In genomic region chr14:74908861-74909341, GRCh38 we compare ENCODE assay signal across 25 cellular contexts. TPM values are rescaled to one million over a fixed set of nuclear protein-coding genes. Genes with fewer than 3 reads are reported as not detected.
"Had no signal": no experiment of that assay in that cellular context is flagged by ENCODE, and none has a peak within 500 bp of the region (broad histone marks: within the 10 kb centered on the region; RNA-seq: fewer than 3 reads in every experiment).

No MANE protein-coding gene starts in this region.

- H3K27ac ChIP-seq: epithelial cell of prostate, esophagus squamous epithelium, ovary, prostate gland, suprapubic skin, tibial artery had no signal

- H3K36me3 Mint-ChIP-seq: activated naive CD4-positive, alpha-beta T cell treated with anti-CD3 and anti-CD28 coated beads, Interleukin-2, amount 50 U/mL, for 72 hours had no signal

- H3K27me3 ChIP-seq: breast epithelium, esophagus squamous epithelium, ovary, suprapubic skin, tibial artery had no signal

- H3K27ac Mint-ChIP-seq: activated CD4-positive, alpha-beta memory T cell treated with anti-CD3 and anti-CD28 coated beads, Interleukin-2, amount 10 ng/mL, durations not matched to agents 7 days and 5 days; activated CD4-positive, alpha-beta T cell treated with anti-CD3 and anti-CD28 coated beads, Interleukin-2, amount 10 ng/mL, durations not matched to agents 7 days and 5 days; activated T-cell treated with anti-CD3 and anti-CD28 coated beads, Interleukin-2, amount 50 U/mL, for 72 hours had no signal

- H3K4me3 ChIP-seq: breast epithelium, esophagus squamous epithelium, ovary, prostate gland, smooth muscle cell, suprapubic skin, tibial artery had no signal

- DNase-seq: activated CD4-positive, alpha-beta memory T cell treated with anti-CD3 and anti-CD28 coated beads, Interleukin-2, amount 10 ng/mL, durations not matched to agents 7 days and 5 days; activated CD4-positive, alpha-beta T cell treated with anti-CD3 and anti-CD28 coated beads for 1 hour; activated CD4-positive, alpha-beta T cell treated with anti-CD3 and anti-CD28 coated beads, Interleukin-2, amount 10 ng/mL, durations not matched to agents 7 days and 5 days; activated naive CD4-positive, alpha-beta T cell; activated T-cell treated with anti-CD3 and anti-CD28 coated beads, Interleukin-2, amount 50 U/mL, for 72 hours; central memory CD4-positive, alpha-beta T cell; effector CD4-positive, alpha-beta T cell; esophagus squamous epithelium; foreskin melanocyte; naive thymus-derived CD8-positive, alpha-beta T cell; stimulated activated CD4-positive, alpha-beta T cell treated with anti-CD3 and anti-CD28 coated beads, Interleukin-15, amount 100 ng/mL, for 24 hours; stimulated activated CD4-positive, alpha-beta T cell treated with anti-CD3 and anti-CD28 coated beads, Interleukin-2, amount 100 ng/mL, for 24 hours; stimulated activated naive CD4-positive, alpha-beta T cell; T-helper 2 cell had no signal

- H3K9me3 ChIP-seq: breast epithelium, esophagus squamous epithelium, ovary, prostate gland, suprapubic skin, tibial artery had no signal

- H3K4me3 Mint-ChIP-seq: activated CD4-positive, alpha-beta memory T cell treated with anti-CD3 and anti-CD28 coated beads, Interleukin-2, amount 10 ng/mL, durations not matched to agents 7 days and 5 days; activated CD4-positive, alpha-beta T cell treated with anti-CD3 and anti-CD28 coated beads, Interleukin-2, amount 10 ng/mL, durations not matched to agents 7 days and 5 days; activated T-cell treated with anti-CD3 and anti-CD28 coated beads, Interleukin-2, amount 50 U/mL, for 72 hours; naive thymus-derived CD8-positive, alpha-beta T cell had no signal

- H3K9me3 Mint-ChIP-seq: activated CD4-positive, alpha-beta memory T cell treated with anti-CD3 and anti-CD28 coated beads, Interleukin-2, amount 10 ng/mL, durations not matched to agents 7 days and 5 days; activated CD4-positive, alpha-beta T cell treated with anti-CD3 and anti-CD28 coated beads, Interleukin-2, amount 10 ng/mL, durations not matched to agents 7 days and 5 days; activated naive CD4-positive, alpha-beta T cell treated with anti-CD3 and anti-CD28 coated beads, Interleukin-2, amount 50 U/mL, for 72 hours; activated T-cell treated with anti-CD3 and anti-CD28 coated beads, Interleukin-2, amount 50 U/mL, for 72 hours; naive thymus-derived CD8-positive, alpha-beta T cell had no signal

- H3K27me3 Mint-ChIP-seq: activated CD4-positive, alpha-beta memory T cell treated with anti-CD3 and anti-CD28 coated beads, Interleukin-2, amount 10 ng/mL, durations not matched to agents 7 days and 5 days; activated CD4-positive, alpha-beta T cell treated with anti-CD3 and anti-CD28 coated beads, Interleukin-2, amount 10 ng/mL, durations not matched to agents 7 days and 5 days; naive thymus-derived CD8-positive, alpha-beta T cell had no signal

- H3K36me3 ChIP-seq: breast epithelium, ovary, prostate gland had no signal

- ATAC-seq: activated T-cell treated with anti-CD3 and anti-CD28 coated beads, Interleukin-2, amount 50 U/mL, for 72 hours; naive thymus-derived CD8-positive, alpha-beta T cell had no signal

- H3K4me1 ChIP-seq: breast epithelium, prostate gland had no signal

- FAIRE-seq: endometrium, islet of Langerhans had no signal

RNA-seq across cellular contexts. Expression of gene RPS6KL1, which starts 14.2 kb away (rescaled TPM):
- total RNA-seq: smooth muscle cell had no signal
- polyA plus RNA-seq: smooth muscle cell had no signal

RNA-seq across cellular contexts. Expression of gene PROX2, which starts 33.0 kb away (rescaled TPM):
- total RNA-seq: activated CD4-positive, alpha-beta memory T cell treated with anti-CD3 and anti-CD28 coated beads, Interleukin-2, amount 10 ng/mL, durations not matched to agents 7 days and 5 days; activated CD4-positive, alpha-beta T cell treated with anti-CD3 and anti-CD28 coated beads, Interleukin-2, amount 10 ng/mL, durations not matched to agents 7 days and 5 days; breast epithelium; esophagus squamous epithelium; glomerular endothelial cell; ovary; prostate gland; smooth muscle cell had no signal
- polyA plus RNA-seq: ovary had no signal

RNA-seq across cellular contexts. Expression of gene PGF, which starts 46.5 kb away (rescaled TPM):
- total RNA-seq: naive thymus-derived CD8-positive, alpha-beta T cell had no signal
